8 cellular contexts compared by ENCODE assay signal in genomic region chr17:27332485-27333409, GRCh38. TPM values are rescaled to one million over a fixed set of nuclear protein-coding genes. Genes with fewer than 3 reads are reported as not detected.
DNase-seq lines count a peak whose midpoint lies in the region; ATAC-seq and TF ChIP-seq lines count a peak whose summit lies in the region.

No MANE protein-coding gene starts in this region.

- peak overlapping the region; percentile 41 for H3K4me3 ChIP-seq in colonic mucosa

- DNase-seq in Ammon's horn (ENCODE audit: low spot score) (peak; percentile 97), NCI-H510A (lab: John Stamatoyannopoulos, UW) (peak; percentile 95), colonic mucosa (peak; percentile 99), left kidney (ENCODE audit: low read depth, low spot score) (peak; percentile 98)
- DNase-seq in activated CD4-positive, alpha-beta T cell treated with anti-CD3 and anti-CD28 coated beads for 4 hours: peak; percentile 85 to 88
- peak; percentile 91 for DNase-seq in stimulated activated CD4-positive, alpha-beta T cell treated with anti-CD3 and anti-CD28 coated beads, Interleukin-1b, Interleukin-23, amount 100 ng/mL, for 48 hours

- TF ChIP-seq CTCF in colonic mucosa (IDR thresholded peaks at IDR 0.05): peak; percentile 79

- H3K9me3 ChIP-seq in colonic mucosa: no peaks in the 10 kb centered on the region

- ATAC-seq in GM19035 (IDR thresholded peaks at IDR 0.05; ENCODE audit: unreplicated experiment) (peak; percentile 85), HG03354 (IDR thresholded peaks at IDR 0.05; ENCODE audit: poor library complexity, severe bottlenecking, unreplicated experiment) (peak; percentile 90)

- H3K9ac ChIP-seq in colonic mucosa (ENCODE audit: low read depth in 2 of 2, low read length in 2 of 2): peak overlapping the region; percentile 73 to 77

- intact Hi-C loops in colonic mucosa (cut with DNase I): loop anchor here (2.0 kb wide), 1 partner anchor 88 kb away; no protein-coding TSS in a partner anchor

- H3K36me3 ChIP-seq in colonic mucosa: no peaks in the 10 kb centered on the region

- H3K4me1 ChIP-seq in colonic mucosa: peaks cover 3% of the 10 kb centered on the region

- no peaks in the 10 kb centered on the region for H3K27me3 ChIP-seq in colonic mucosa

- peak overlapping the region; percentile 83 for H3K27ac ChIP-seq in colonic mucosa

RNA-seq across cellular contexts. Expression of gene WSB1, which starts 38.8 kb away (rescaled TPM):
- 100 to 1,000 TPM in 1 of 2 donors, 10 to 100 TPM in 1; 94.2 to 150 TPM for total RNA-seq in colonic mucosa

Comparison
In these comparisons a context has a peak if more than half of its experiments do, and no peak if none do; other contexts are left out.
1. Peak in every context shown above with its lines: DNase-seq, ATAC-seq, H3K4me3 ChIP-seq and H3K27ac ChIP-seq.